Comparison of ENCODE assay signal across 1 cellular context in the genomic region with DNA sequence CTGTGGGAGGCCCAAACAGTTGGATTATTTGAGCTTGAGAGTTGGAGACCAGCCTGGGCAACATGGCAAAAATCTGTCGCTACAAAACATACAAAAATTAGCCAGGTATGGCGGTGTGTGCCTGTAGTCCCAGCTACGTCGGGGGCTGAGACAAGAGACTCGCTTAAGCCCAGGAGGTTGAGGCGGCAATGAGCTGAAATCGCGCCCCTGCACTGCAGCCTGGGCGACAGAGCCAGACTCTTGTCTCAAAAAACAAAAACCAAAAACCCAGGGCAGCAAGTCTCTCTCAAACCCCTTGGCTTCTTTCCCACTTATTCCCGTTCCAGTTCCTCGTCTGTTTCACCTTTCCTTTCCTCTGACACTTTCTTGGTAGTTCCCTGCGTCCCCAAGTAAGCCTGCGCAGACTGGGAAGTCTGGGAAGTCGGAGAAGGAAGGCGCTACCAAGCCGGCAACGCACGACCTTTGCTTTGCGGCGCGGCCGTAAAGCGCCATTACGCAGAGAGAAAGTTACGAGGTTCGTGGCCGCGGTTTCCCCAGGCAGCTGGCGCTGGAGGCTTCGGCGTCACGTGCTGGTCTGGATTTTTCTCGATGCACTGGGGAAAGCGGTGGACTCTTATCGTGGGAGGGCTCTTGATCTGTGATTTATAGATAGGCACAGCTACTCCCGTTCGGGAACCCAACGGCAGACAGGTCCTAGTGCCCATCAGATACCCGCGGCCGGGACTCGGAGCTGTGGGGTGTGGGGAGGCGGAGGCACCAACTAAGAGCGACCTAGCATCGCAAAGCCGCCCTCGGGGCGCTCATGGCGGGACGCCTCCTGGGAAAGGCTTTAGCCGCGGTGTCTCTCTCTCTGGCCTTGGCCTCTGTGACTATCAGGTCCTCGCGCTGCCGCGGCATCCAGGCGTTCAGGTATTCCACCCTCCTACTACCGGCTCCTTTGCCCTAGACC.
A peak's percentile ranks its signal among the peaks of the same experiment; 100 is the strongest.
TF ChIP-seq lines count a peak whose summit lies in the region.

Gene NUDT9, plus strand, starts transcription at position 470 of the 949 bp plus-strand sequence. Its CDS starts 333 bp downstream, at position 803.

TF ChIP-seq in K562, 482 proteins besides CTCF, POLR2A, EP300 and RAD21 (continued from another document and continues in another):
- TF ChIP-seq, protein P1, sequence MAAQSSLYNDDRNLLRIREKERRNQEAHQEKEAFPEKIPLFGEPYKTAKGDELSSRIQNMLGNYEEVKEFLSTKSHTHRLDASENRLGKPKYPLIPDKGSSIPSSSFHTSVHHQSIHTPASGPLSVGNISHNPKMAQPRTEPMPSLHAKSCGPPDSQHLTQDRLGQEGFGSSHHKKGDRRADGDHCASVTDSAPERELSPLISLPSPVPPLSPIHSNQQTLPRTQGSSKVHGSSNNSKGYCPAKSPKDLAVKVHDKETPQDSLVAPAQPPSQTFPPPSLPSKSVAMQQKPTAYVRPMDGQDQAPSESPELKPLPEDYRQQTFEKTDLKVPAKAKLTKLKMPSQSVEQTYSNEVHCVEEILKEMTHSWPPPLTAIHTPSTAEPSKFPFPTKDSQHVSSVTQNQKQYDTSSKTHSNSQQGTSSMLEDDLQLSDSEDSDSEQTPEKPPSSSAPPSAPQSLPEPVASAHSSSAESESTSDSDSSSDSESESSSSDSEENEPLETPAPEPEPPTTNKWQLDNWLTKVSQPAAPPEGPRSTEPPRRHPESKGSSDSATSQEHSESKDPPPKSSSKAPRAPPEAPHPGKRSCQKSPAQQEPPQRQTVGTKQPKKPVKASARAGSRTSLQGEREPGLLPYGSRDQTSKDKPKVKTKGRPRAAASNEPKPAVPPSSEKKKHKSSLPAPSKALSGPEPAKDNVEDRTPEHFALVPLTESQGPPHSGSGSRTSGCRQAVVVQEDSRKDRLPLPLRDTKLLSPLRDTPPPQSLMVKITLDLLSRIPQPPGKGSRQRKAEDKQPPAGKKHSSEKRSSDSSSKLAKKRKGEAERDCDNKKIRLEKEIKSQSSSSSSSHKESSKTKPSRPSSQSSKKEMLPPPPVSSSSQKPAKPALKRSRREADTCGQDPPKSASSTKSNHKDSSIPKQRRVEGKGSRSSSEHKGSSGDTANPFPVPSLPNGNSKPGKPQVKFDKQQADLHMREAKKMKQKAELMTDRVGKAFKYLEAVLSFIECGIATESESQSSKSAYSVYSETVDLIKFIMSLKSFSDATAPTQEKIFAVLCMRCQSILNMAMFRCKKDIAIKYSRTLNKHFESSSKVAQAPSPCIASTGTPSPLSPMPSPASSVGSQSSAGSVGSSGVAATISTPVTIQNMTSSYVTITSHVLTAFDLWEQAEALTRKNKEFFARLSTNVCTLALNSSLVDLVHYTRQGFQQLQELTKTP (IDR thresholded peaks at IDR 0.05; ENCODE audit: low read depth in 1 of 2, partially characterized antibody in 2 of 2): peak in 1 of 2 experiments; percentile 92
- TF ChIP-seq, protein P2, sequence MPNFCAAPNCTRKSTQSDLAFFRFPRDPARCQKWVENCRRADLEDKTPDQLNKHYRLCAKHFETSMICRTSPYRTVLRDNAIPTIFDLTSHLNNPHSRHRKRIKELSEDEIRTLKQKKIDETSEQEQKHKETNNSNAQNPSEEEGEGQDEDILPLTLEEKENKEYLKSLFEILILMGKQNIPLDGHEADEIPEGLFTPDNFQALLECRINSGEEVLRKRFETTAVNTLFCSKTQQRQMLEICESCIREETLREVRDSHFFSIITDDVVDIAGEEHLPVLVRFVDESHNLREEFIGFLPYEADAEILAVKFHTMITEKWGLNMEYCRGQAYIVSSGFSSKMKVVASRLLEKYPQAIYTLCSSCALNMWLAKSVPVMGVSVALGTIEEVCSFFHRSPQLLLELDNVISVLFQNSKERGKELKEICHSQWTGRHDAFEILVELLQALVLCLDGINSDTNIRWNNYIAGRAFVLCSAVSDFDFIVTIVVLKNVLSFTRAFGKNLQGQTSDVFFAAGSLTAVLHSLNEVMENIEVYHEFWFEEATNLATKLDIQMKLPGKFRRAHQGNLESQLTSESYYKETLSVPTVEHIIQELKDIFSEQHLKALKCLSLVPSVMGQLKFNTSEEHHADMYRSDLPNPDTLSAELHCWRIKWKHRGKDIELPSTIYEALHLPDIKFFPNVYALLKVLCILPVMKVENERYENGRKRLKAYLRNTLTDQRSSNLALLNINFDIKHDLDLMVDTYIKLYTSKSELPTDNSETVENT (CRISPR knock-in tag; IDR thresholded peaks at IDR 0.05): peak; percentile 7; the same call in 1 of the 2 replicates
- TF ChIP-seq PHF20 (IDR thresholded peaks at IDR 0.05; ENCODE audit: partially characterized antibody): peak; percentile 83
- TF ChIP-seq GTF2A2 (tag; IDR thresholded peaks at IDR 0.05): no peak
- TF ChIP-seq POLR2AphosphoS5 (IDR thresholded peaks at IDR 0.05; ENCODE audit: control insufficient read depth, insufficient read depth, low read depth, low read length): peak; percentile 94
- TF ChIP-seq, protein P3, sequence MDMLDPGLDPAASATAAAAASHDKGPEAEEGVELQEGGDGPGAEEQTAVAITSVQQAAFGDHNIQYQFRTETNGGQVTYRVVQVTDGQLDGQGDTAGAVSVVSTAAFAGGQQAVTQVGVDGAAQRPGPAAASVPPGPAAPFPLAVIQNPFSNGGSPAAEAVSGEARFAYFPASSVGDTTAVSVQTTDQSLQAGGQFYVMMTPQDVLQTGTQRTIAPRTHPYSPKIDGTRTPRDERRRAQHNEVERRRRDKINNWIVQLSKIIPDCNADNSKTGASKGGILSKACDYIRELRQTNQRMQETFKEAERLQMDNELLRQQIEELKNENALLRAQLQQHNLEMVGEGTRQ (CRISPR knock-in tag; IDR thresholded peaks at IDR 0.05): peak; percentile 94
- TF ChIP-seq RBM25 (IDR thresholded peaks at IDR 0.05; ENCODE audit: low read depth, low read length, severe bottlenecking): no peak
- TF ChIP-seq TBP (optimal IDR thresholded peaks at IDR 0.05; ENCODE audit: low read depth, low read length): peak; percentile 85
- TF ChIP-seq, protein P4, sequence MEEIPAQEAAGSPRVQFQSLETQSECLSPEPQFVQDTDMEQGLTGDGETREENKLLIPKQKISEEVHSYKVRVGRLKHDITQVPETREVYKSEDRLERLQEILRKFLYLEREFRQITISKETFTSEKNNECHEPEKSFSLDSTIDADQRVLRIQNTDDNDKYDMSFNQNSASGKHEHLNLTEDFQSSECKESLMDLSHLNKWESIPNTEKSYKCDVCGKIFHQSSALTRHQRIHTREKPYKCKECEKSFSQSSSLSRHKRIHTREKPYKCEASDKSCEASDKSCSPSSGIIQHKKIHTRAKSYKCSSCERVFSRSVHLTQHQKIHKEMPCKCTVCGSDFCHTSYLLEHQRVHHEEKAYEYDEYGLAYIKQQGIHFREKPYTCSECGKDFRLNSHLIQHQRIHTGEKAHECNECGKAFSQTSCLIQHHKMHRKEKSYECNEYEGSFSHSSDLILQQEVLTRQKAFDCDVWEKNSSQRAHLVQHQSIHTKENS (CRISPR knock-in tag; IDR thresholded peaks at IDR 0.05): no peak
- no peak; the same call in 1 of the 2 replicates for TF ChIP-seq CEBPG (CRISPR knock-in tag; IDR thresholded peaks at IDR 0.05)
- no peak for TF ChIP-seq CEBPG (tag; conservative IDR thresholded peaks at IDR 0.05 in 1 of 2, IDR thresholded peaks at IDR 0.05 in 1 of 2)
- TF ChIP-seq, protein P5, sequence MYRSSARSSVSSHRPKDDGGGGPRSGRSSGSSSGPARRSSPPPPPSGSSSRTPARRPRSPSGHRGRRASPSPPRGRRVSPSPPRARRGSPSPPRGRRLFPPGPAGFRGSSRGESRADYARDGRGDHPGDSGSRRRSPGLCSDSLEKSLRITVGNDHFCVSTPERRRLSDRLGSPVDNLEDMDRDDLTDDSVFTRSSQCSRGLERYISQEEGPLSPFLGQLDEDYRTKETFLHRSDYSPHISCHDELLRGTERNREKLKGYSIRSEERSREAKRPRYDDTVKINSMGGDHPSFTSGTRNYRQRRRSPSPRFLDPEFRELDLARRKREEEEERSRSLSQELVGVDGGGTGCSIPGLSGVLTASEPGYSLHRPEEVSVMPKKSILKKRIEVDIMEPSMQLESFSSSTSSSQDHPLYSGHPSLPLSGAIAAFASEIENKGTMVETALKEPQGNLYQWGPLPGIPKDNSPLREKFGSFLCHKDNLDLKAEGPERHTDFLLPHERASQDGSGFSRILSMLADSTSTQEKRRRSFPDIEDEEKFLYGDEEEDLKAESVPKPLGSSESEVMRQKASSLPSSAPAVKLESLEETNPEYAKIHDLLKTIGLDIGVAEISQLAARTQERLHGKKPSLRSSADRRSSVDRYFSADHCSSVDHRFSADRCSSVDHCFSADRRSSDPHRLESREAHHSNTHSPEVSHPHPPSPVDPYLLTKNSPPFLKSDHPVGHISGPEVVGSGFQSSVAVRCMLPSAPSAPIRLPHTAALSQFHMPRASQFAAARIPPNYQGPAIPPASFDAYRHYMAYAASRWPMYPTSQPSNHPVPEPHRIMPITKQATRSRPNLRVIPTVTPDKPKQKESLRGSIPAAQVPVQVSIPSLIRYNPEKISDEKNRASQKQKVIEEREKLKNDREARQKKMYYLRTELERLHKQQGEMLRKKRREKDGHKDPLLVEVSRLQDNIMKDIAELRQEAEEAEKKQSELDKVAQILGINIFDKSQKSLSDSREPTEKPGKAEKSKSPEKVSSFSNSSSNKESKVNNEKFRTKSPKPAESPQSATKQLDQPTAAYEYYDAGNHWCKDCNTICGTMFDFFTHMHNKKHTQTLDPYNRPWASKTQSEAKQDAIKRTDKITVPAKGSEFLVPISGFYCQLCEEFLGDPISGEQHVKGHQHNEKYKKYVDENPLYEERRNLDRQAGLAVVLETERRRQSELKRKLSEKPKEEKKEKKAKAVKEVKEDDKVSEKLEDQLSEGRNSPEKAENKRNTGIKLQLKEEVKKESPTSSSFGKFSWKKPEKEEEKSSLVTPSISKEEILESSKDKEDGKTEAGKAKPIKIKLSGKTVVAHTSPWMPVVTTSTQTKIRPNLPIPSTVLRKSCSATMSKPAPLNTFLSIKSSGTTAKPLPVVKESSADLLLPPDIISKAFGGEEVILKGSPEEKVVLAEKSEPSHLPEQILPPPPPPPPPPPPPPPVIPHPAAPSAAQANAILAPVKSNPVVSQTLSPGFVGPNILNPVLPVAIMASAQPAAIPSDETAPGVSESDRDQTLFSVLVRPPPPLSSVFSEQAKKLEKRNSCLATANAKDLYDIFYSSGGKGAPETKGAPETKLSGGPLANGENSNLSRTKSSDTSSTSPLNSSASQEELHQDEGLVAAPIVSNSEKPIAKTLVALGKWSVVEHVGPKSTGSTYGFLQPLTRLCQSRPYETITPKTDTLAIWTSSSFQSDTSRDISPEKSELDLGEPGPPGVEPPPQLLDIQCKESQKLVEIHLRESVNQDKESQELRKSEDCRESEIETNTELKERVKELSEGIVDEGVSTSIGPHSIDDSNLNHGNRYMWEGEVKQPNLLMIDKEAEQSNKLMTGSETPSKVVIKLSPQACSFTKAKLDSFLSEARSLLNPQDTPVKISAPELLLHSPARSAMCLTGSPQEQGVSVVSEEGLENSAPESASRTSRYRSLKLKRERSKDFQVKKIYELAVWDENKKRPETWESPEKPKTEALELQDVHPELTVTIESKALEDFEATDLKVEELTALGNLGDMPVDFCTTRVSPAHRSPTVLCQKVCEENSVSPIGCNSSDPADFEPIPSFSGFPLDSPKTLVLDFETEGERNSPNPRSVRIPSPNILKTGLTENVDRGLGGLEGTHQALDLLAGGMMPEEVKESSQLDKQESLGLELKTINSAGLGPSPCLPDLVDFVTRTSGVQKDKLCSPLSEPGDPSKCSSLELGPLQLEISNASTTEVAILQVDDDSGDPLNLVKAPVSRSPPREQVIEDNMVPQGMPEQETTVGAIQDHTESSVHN (IDR thresholded peaks at IDR 0.05; ENCODE audit: borderline replicate concordance in 1 of 2, low read depth in 1 of 2): no peak
- TF ChIP-seq NR2C1 (IDR thresholded peaks at IDR 0.05): no peak
- TF ChIP-seq NR2C1 (tag; IDR thresholded peaks at IDR 0.05): no peak
- no peak for TF ChIP-seq ZNF354B (CRISPR knock-in tag; IDR thresholded peaks at IDR 0.05)
- no peak for TF ChIP-seq ZNF253 (CRISPR knock-in tag; conservative IDR thresholded peaks at IDR 0.05)
- TF ChIP-seq TCF3 (CRISPR knock-in tag; IDR thresholded peaks at IDR 0.05): peak; percentile 55; the same call in 1 of the 2 replicates
- TF ChIP-seq, protein P6, sequence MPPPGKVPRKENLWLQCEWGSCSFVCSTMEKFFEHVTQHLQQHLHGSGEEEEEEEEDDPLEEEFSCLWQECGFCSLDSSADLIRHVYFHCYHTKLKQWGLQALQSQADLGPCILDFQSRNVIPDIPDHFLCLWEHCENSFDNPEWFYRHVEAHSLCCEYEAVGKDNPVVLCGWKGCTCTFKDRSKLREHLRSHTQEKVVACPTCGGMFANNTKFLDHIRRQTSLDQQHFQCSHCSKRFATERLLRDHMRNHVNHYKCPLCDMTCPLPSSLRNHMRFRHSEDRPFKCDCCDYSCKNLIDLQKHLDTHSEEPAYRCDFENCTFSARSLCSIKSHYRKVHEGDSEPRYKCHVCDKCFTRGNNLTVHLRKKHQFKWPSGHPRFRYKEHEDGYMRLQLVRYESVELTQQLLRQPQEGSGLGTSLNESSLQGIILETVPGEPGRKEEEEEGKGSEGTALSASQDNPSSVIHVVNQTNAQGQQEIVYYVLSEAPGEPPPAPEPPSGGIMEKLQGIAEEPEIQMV (tag; conservative IDR thresholded peaks at IDR 0.05; ENCODE audit: low read depth): no peak
- no peak for TF ChIP-seq HOMEZ (CRISPR knock-in tag; IDR thresholded peaks at IDR 0.05)
- TF ChIP-seq NFRKB (IDR thresholded peaks at IDR 0.05; ENCODE audit: low read depth): 0 out of 2 replicates have a peak, but pooled peaks have one; percentile 62
- no peak for TF ChIP-seq MAFK (IDR thresholded peaks at IDR 0.05; ENCODE audit: low read length)
- TF ChIP-seq KLF16 (IDR thresholded peaks at IDR 0.05): peak; percentile 48; the same call in 1 of the 2 replicates
- no peak for TF ChIP-seq NFXL1 (CRISPR knock-in tag; IDR thresholded peaks at IDR 0.05)
- no peak for TF ChIP-seq SNRNP70 (optimal IDR thresholded peaks at IDR 0.05; ENCODE audit: low read depth, low read length)
- TF ChIP-seq FOXA1 (IDR thresholded peaks at IDR 0.05; ENCODE audit: borderline replicate concordance): no peak
- TF ChIP-seq, protein P7, sequence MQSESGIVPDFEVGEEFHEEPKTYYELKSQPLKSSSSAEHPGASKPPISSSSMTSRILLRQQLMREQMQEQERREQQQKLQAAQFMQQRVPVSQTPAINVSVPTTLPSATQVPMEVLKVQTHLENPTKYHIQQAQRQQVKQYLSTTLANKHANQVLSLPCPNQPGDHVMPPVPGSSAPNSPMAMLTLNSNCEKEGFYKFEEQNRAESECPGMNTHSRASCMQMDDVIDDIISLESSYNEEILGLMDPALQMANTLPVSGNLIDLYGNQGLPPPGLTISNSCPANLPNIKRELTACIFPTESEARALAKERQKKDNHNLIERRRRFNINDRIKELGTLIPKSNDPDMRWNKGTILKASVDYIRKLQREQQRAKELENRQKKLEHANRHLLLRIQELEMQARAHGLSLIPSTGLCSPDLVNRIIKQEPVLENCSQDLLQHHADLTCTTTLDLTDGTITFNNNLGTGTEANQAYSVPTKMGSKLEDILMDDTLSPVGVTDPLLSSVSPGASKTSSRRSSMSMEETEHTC (IDR thresholded peaks at IDR 0.05): peak; percentile 80
- no peak for TF ChIP-seq RBM22 (IDR thresholded peaks at IDR 0.05; ENCODE audit: low read depth, low read length, poor library complexity, severe bottlenecking)
- no peak for TF ChIP-seq RFX5 (IDR thresholded peaks at IDR 0.05; ENCODE audit: low read depth, low read length)
- TF ChIP-seq E2F3 (CRISPR knock-in tag; IDR thresholded peaks at IDR 0.05): no peak
- TF ChIP-seq MEF2A (IDR thresholded peaks at IDR 0.05; ENCODE audit: control insufficient read depth, low read depth, low read length): no peak
